ENCODE assay signal across 20 cellular contexts in the genomic region with DNA sequence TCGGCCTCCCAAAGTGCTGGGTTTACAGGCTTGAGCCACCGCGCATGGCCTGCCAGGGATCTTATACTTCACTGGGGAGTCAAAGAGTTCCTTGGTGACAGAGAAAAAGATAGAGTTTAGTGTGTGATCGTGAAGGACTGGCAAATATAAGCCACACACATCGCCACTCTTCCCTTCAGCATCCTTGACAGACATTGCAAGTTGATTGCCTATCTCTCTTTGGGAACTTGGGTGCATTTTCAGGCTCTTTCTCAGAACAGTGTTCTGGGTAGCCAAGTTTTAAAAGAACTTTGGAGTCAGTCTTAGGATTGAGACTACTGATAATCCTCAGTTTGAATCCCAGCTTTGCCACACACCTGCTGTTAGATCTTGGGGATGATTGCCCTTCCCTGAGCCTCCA. TPM values are rescaled to one million over a fixed set of nuclear protein-coding genes. Genes with fewer than 3 reads are reported as not detected.
"Had no signal": no experiment of that assay in that cellular context is flagged by ENCODE, and none has a peak within 500 bp of the region (broad histone marks: within the 10 kb centered on the region; RNA-seq: fewer than 3 reads in every experiment).

No MANE protein-coding gene starts in this region.

- H3K27me3 ChIP-seq: colonic mucosa, ovary had no signal

- DNase-seq: activated CD4-positive, alpha-beta T cell treated with anti-CD3 and anti-CD28 coated beads, Interleukin-2, amount 10 ng/mL, durations not matched to agents 7 days and 5 days; activated CD8-positive, alpha-beta memory T cell treated with anti-CD3 and anti-CD28 coated beads, Interleukin-2, amount 10 ng/mL, durations not matched to agents 7 days and 5 days; activated gamma-delta T cell treated with Interleukin-2 at 50 U/mL for 16 hours; activated T-cell treated with anti-CD3 and anti-CD28 coated beads, Interleukin-2, amount 50 U/mL, for 48 hours; colonic mucosa; effector CD4-positive, alpha-beta T cell; foreskin melanocyte; head of caudate nucleus; mammary epithelial cell; ovary; stimulated activated CD4-positive, alpha-beta T cell treated with anti-CD3 and anti-CD28 coated beads, Interleukin-12 subunit alpha, Interleukin-12 subunit beta, amount 100 ng/mL, for 4 hours; stimulated activated CD4-positive, alpha-beta T cell treated with anti-CD3 and anti-CD28 coated beads, Interleukin-2, amount 100 ng/mL, for 48 hours; T-helper 1 cell had no signal

- H3K27ac ChIP-seq: colonic mucosa, ovary had no signal

- H3K27ac Mint-ChIP-seq: activated CD8-positive, alpha-beta memory T cell treated with anti-CD3 and anti-CD28 coated beads, Interleukin-2, amount 10 ng/mL, durations not matched to agents 7 days and 5 days; WTC11 had no signal

- H3K9me3 Mint-ChIP-seq: activated CD4-positive, alpha-beta T cell treated with anti-CD3 and anti-CD28 coated beads, Interleukin-2, amount 10 ng/mL, durations not matched to agents 7 days and 5 days had no signal

- H3K27me3 Mint-ChIP-seq: activated CD4-positive, alpha-beta T cell treated with anti-CD3 and anti-CD28 coated beads, Interleukin-2, amount 10 ng/mL, durations not matched to agents 7 days and 5 days; activated CD8-positive, alpha-beta memory T cell treated with anti-CD3 and anti-CD28 coated beads, Interleukin-2, amount 10 ng/mL, durations not matched to agents 7 days and 5 days had no signal

- ATAC-seq: activated CD8-positive, alpha-beta memory T cell treated with anti-CD3 and anti-CD28 coated beads, Interleukin-2, amount 10 ng/mL, durations not matched to agents 7 days and 5 days; left lobe of liver; WTC11 had no signal

- H3K4me3 Mint-ChIP-seq: activated CD4-positive, alpha-beta T cell treated with anti-CD3 and anti-CD28 coated beads, Interleukin-2, amount 10 ng/mL, durations not matched to agents 7 days and 5 days; activated CD8-positive, alpha-beta memory T cell treated with anti-CD3 and anti-CD28 coated beads, Interleukin-2, amount 10 ng/mL, durations not matched to agents 7 days and 5 days; WTC11 had no signal

- H3K4me3 ChIP-seq: colonic mucosa, ovary had no signal

RNA-seq across cellular contexts. Expression of a gene that starts 55.5 kb away (rescaled TPM):
- total RNA-seq: activated CD4-positive, alpha-beta T cell treated with anti-CD3 and anti-CD28 coated beads, Interleukin-2, amount 10 ng/mL, durations not matched to agents 7 days and 5 days; cardiac septum; left lobe of liver; mammary epithelial cell; mononuclear cell; urinary bladder had no signal
- polyA plus RNA-seq: adipose tissue, mammary epithelial cell, neural cell, ovary, urinary bladder had no signal

RNA-seq across cellular contexts. Expression of a gene that starts 59.4 kb away (rescaled TPM):
- total RNA-seq: activated CD4-positive, alpha-beta T cell treated with anti-CD3 and anti-CD28 coated beads, Interleukin-2, amount 10 ng/mL, durations not matched to agents 7 days and 5 days; left lobe of liver; mammary epithelial cell; mononuclear cell had no signal
- polyA plus RNA-seq: mammary epithelial cell, neural cell had no signal
